ENCODE assay signal across 11 cellular contexts in the genomic region with DNA sequence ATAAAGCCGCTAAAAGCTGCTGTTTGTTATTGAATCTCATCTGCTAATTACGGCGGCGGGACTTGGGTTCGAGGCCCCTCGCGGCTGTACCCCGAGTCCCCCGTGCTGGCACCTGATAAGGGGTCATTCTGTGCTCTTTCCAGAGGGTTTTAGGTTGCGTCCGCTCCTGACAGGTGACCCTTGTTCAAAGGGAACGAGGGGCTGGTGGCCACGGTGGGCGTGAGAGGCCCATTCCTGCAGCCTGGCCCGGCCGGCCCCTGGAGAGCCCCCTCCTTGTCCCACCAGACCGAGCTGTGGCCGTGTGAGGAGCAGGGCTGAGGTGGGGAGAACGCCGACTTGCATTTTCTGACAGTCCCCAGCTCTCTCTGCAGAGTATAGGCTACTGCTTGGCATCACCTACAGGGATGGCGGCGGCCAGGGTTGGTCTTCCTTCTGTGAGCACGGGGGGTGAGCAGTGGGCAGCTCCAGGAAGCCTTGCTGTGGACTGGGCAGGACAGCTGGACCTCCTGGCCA. TPM values are rescaled to one million over a fixed set of nuclear protein-coding genes. Genes with fewer than 3 reads are reported as not detected.
"Had no signal": no experiment of that assay in that cellular context is flagged by ENCODE, and none has a peak within 500 bp of the region (broad histone marks: within the 10 kb centered on the region; RNA-seq: fewer than 3 reads in every experiment).

No MANE protein-coding gene starts in this region.

- H3K9me3 ChIP-seq: HAP-1 had no signal

- H3K4me1 Mint-ChIP-seq: IgD-negative memory B cell had no signal

- DNase-seq: GM23248, GOT3, H7, HFFc6 had no signal

- H3K36me3 Mint-ChIP-seq: IgD-negative memory B cell had no signal

- ATAC-seq: HCT116, HepG2 had no signal

- H3K4me3 Mint-ChIP-seq: HFFc6, IgD-negative memory B cell had no signal

- H3K9me3 Mint-ChIP-seq: IgD-negative memory B cell had no signal

- H3K4me3 ChIP-seq: GM23248, HAP-1 had no signal

- H3K36me3 ChIP-seq: HAP-1 had no signal

- H3K27ac ChIP-seq: GM23248, HL-60 had no signal

- H3K4me1 ChIP-seq: HAP-1 had no signal

RNA-seq across cellular contexts. Expression of gene PRDM16, which starts 12.2 kb away (rescaled TPM):
- total RNA-seq: GM23248, HFFc6, HT1080 had no signal

RNA-seq across cellular contexts. Expression of gene ACTRT2, which starts 60.0 kb away (rescaled TPM):
- total RNA-seq: GM23248, H4, HepG2, HFFc6, HT1080 had no signal
